Comparison of ENCODE assay signal across 13 cellular contexts in the genomic region with DNA sequence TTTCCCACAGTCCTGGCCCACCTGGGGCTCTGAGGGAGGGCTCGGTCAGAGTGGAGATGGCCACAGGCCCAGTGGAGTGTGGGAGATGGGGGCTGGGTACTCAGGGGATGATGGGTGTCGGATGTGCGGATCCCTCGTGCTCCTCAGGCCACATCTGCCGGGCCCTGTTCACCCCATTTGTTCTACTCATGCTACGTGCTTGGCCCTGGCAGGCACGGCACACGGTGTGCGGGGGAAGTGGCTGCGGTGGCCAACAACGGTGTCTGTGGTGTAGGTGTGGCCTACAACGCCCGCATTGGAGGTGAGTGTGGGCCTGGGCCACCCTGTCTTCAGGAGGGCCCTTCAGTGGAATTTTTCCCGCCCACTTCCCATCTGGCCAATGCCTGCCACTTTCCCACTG.
"Had no signal": no experiment of that assay in that cellular context is flagged by ENCODE, and none has a peak within 500 bp of the region (broad histone marks: within the 10 kb centered on the region; RNA-seq: fewer than 3 reads in every experiment).

No MANE protein-coding gene starts in this region.

- H3K27me3 Mint-ChIP-seq: effector memory CD8-positive, alpha-beta T cell; stimulated activated naive CD8-positive, alpha-beta T cell treated with anti-CD3 and anti-CD28 coated beads, Interleukin-15, amount 100 ng/mL, for 72 hours had no signal

- H3K27ac ChIP-seq: cardiac muscle cell, gastroesophageal sphincter had no signal

- DNase-seq: activated CD4-positive, CD25-positive, alpha-beta regulatory T cell treated with anti-CD3 and anti-CD28 coated beads, Interleukin-2, amount 50 U/mL, for 72 hours; activated T-cell treated with anti-CD3 and anti-CD28 coated beads, Interleukin-2, amount 50 U/mL, for 4 hours; cortex of kidney; effector memory CD8-positive, alpha-beta T cell; left ventricle myocardium superior; mesenchymal stem cell; SIG-M5; stimulated activated CD4-positive, alpha-beta T cell treated with anti-CD3 and anti-CD28 coated beads, Interleukin-2, amount 100 ng/mL, for 24 hours; stimulated activated naive CD8-positive, alpha-beta T cell treated with anti-CD3 and anti-CD28 coated beads, Interleukin-15, amount 100 ng/mL, for 72 hours; T-helper 9 cell had no signal

- H3K9me3 Mint-ChIP-seq: activated T-cell treated with anti-CD3 and anti-CD28 coated beads, Interleukin-2, amount 50 U/mL, for 4 hours; effector memory CD8-positive, alpha-beta T cell; stimulated activated naive CD8-positive, alpha-beta T cell treated with anti-CD3 and anti-CD28 coated beads, Interleukin-15, amount 100 ng/mL, for 72 hours had no signal

- H3K4me3 Mint-ChIP-seq: activated T-cell treated with anti-CD3 and anti-CD28 coated beads, Interleukin-2, amount 50 U/mL, for 4 hours; effector memory CD8-positive, alpha-beta T cell had no signal

- ATAC-seq: activated T-cell treated with anti-CD3 and anti-CD28 coated beads, Interleukin-2, amount 50 U/mL, for 4 hours; effector memory CD8-positive, alpha-beta T cell; gastroesophageal sphincter; left ventricle myocardium superior; sciatic nerve; stimulated activated naive CD8-positive, alpha-beta T cell treated with anti-CD3 and anti-CD28 coated beads, Interleukin-15, amount 100 ng/mL, for 72 hours had no signal
